Comparison of ENCODE assay signal across 1 cellular context in genomic region chr4:184807261-184807660, GRCh38.
TF ChIP-seq lines count a peak whose summit lies in the region.

No MANE protein-coding gene starts in this region.

TF ChIP-seq in liver, 16 proteins besides CTCF, POLR2A, EP300 and RAD21:
- no peak for TF ChIP-seq GABPA (IDR thresholded peaks at IDR 0.05 in 1 of 2, conservative IDR thresholded peaks at IDR 0.05 in 1 of 2)
- no peak for TF ChIP-seq ATF3 (IDR thresholded peaks at IDR 0.05)
- no peak for TF ChIP-seq JUND (IDR thresholded peaks at IDR 0.05)
- TF ChIP-seq TAF1 (conservative IDR thresholded peaks at IDR 0.05), result no peak
